Comparison of ENCODE assay signal across 20 cellular contexts in the genomic region with DNA sequence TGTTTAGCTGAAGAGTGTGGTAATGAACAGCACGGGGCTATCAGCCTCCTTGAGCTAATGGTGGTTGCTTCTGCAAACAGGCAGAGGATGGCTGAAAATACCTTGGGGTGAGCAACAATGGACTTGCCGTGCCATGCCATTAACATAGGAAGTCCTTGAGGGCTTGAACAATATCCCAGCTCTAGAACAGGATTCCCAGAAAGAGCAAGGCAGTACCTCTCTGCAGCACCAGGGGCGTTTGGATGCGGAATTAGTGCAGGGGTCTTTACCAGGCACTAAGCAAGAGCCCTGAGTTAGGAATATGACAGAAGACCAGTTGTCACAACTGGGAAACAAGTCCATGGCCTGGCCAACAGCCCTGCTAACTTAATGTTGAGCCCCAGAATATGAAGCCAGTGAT.
"Had no signal": no experiment of that assay in that cellular context is flagged by ENCODE, and none has a peak within 500 bp of the region (broad histone marks: within the 10 kb centered on the region; RNA-seq: fewer than 3 reads in every experiment).

No MANE protein-coding gene starts in this region.

- H3K27ac Mint-ChIP-seq: activated CD4-positive, alpha-beta memory T cell treated with anti-CD3 and anti-CD28 coated beads for 36 hours; activated CD4-positive, alpha-beta T cell treated with anti-CD3 and anti-CD28 coated beads for 36 hours; activated naive CD8-positive, alpha-beta T cell treated with anti-CD3 and anti-CD28 coated beads for 36 hours; activated T-helper 1 cell treated with anti-CD3 and anti-CD28 coated beads, Interleukin-12 subunit alpha, Interleukin-12 subunit beta, Interleukin-2, Interleukin-4 antibody, amounts not matched to agents 30 ng/mL and 10 ng/mL and 1 ng/mL, durations not matched to agents 14 hours and 24 hours and 36 hours had no signal

- H3K9me3 ChIP-seq: left ventricle myocardium inferior, right atrium auricular region, tibial artery, uterus had no signal

- H3K4me3 ChIP-seq: left ventricle myocardium inferior, right atrium auricular region, tibial artery, uterus had no signal

- H3K36me3 ChIP-seq: left ventricle myocardium inferior, right atrium auricular region, tibial artery, uterus had no signal

- H3K27me3 ChIP-seq: foreskin keratinocyte, right atrium auricular region, tibial artery, uterus had no signal

- H3K4me1 Mint-ChIP-seq: activated CD4-positive, alpha-beta T cell treated with anti-CD3 and anti-CD28 coated beads for 36 hours; activated naive CD8-positive, alpha-beta T cell treated with anti-CD3 and anti-CD28 coated beads for 36 hours had no signal

- ATAC-seq: activated CD4-positive, alpha-beta T cell treated with anti-CD3 and anti-CD28 coated beads for 36 hours; foreskin keratinocyte; stimulated activated naive CD8-positive, alpha-beta T cell treated with anti-CD3 and anti-CD28 coated beads, Interleukin-15, Interleukin-2, amounts not matched to agents 100 U/mL and 50 U/mL, for 24 hours had no signal

- H3K9me3 Mint-ChIP-seq: activated CD4-positive, alpha-beta memory T cell treated with anti-CD3 and anti-CD28 coated beads for 36 hours; activated naive CD8-positive, alpha-beta T cell treated with anti-CD3 and anti-CD28 coated beads for 36 hours; activated T-helper 1 cell treated with anti-CD3 and anti-CD28 coated beads, Interleukin-12 subunit alpha, Interleukin-12 subunit beta, Interleukin-2, Interleukin-4 antibody, amounts not matched to agents 30 ng/mL and 10 ng/mL and 1 ng/mL, durations not matched to agents 14 hours and 24 hours and 36 hours; nephron progenitor cell had no signal

- H3K4me3 Mint-ChIP-seq: activated CD4-positive, alpha-beta memory T cell treated with anti-CD3 and anti-CD28 coated beads for 36 hours; activated CD4-positive, alpha-beta T cell treated with anti-CD3 and anti-CD28 coated beads for 36 hours; activated naive CD8-positive, alpha-beta T cell treated with anti-CD3 and anti-CD28 coated beads for 36 hours; activated T-helper 1 cell treated with anti-CD3 and anti-CD28 coated beads, Interleukin-12 subunit alpha, Interleukin-12 subunit beta, Interleukin-2, Interleukin-4 antibody, amounts not matched to agents 30 ng/mL and 10 ng/mL and 1 ng/mL, durations not matched to agents 14 hours and 24 hours and 36 hours; nephron progenitor cell had no signal

- H3K36me3 Mint-ChIP-seq: activated CD4-positive, alpha-beta memory T cell treated with anti-CD3 and anti-CD28 coated beads for 36 hours; activated naive CD8-positive, alpha-beta T cell treated with anti-CD3 and anti-CD28 coated beads for 36 hours had no signal

- H3K27ac ChIP-seq: epithelial cell of prostate, foreskin keratinocyte, left ventricle myocardium inferior, right atrium auricular region, tibial artery, uterus had no signal

- H3K4me1 ChIP-seq: foreskin keratinocyte, left ventricle myocardium inferior, right atrium auricular region, tibial artery, uterus had no signal

- DNase-seq: activated CD4-positive, alpha-beta memory T cell treated with anti-CD3 and anti-CD28 coated beads for 36 hours; activated CD4-positive, alpha-beta T cell treated with anti-CD3 and anti-CD28 coated beads for 36 hours; activated naive CD8-positive, alpha-beta T cell treated with anti-CD3 and anti-CD28 coated beads for 36 hours; activated T-cell treated with anti-CD3 and anti-CD28 coated beads for 4 hours; amniotic stem cell; dermis blood vessel endothelial cell; effector memory CD4-positive, alpha-beta T cell; foreskin keratinocyte; hippocampal formation; left ventricle myocardium inferior; mammary epithelial cell; nephron progenitor cell; stimulated activated CD4-positive, alpha-beta T cell treated with anti-CD3 and anti-CD28 coated beads, Interleukin-2, amount 100 ng/mL, for 24 hours; stimulated activated naive CD8-positive, alpha-beta T cell treated with anti-CD3 and anti-CD28 coated beads, Interleukin-15, Interleukin-2, amounts not matched to agents 100 U/mL and 50 U/mL, for 24 hours; substantia nigra; tibial artery; uterus had no signal

- H3K27me3 Mint-ChIP-seq: activated CD4-positive, alpha-beta memory T cell treated with anti-CD3 and anti-CD28 coated beads for 36 hours; activated CD4-positive, alpha-beta T cell treated with anti-CD3 and anti-CD28 coated beads for 36 hours; activated naive CD8-positive, alpha-beta T cell treated with anti-CD3 and anti-CD28 coated beads for 36 hours had no signal
